18 cellular contexts compared by ENCODE assay signal in genomic region chr12:125005652-125006051, GRCh38. TPM values are rescaled to one million over a fixed set of nuclear protein-coding genes. Genes with fewer than 3 reads are reported as not detected.
DNase-seq lines count a peak whose midpoint lies in the region; ATAC-seq and TF ChIP-seq lines count a peak whose summit lies in the region.
"Had no signal": no experiment of that assay in that cellular context is flagged by ENCODE, and none has a peak within 500 bp of the region (broad histone marks: within the 10 kb centered on the region; RNA-seq: fewer than 3 reads in every experiment).

No MANE protein-coding gene starts in this region.

- H3K27me3 ChIP-seq in GM23338 (ENCODE audit: insufficient read depth) = no peaks in the 10 kb centered on the region
- no peaks in the 10 kb centered on the region for H3K27me3 ChIP-seq in parathyroid adenoma (ENCODE audit: control insufficient read depth, insufficient read depth, low read length)
- H3K27me3 ChIP-seq: BE2C had no signal

- H3K4me1 Mint-ChIP-seq in GM23338 = peaks cover 7% of the 10 kb centered on the region; the same call in 1 of the 3 replicates

- H3K27me3 Mint-ChIP-seq in GM23338 (ENCODE audit: insufficient read depth, low read depth, poor library complexity) = peaks cover 16% of the 10 kb centered on the region
- H3K27me3 Mint-ChIP-seq: CD4-positive, CD25-positive, alpha-beta regulatory T cell; CD8-positive, alpha-beta memory T cell had no signal

- no peaks in the 10 kb centered on the region for H3K4me1 ChIP-seq in GM23338 (ENCODE audit: insufficient read depth)
- peaks cover 7% of the 10 kb centered on the region for H3K4me1 ChIP-seq in parathyroid adenoma
- H3K4me1 ChIP-seq: BE2C, Caco-2, HAP-1 had no signal

- ATAC-seq in GM23338 (no peak), GM21528 (IDR thresholded peaks at IDR 0.05; ENCODE audit: low FRiP score, unreplicated experiment) (no peak), HG02981 (IDR thresholded peaks at IDR 0.05; ENCODE audit: unreplicated experiment) (no peak)

- H3K9me2 ChIP-seq in GM23338 (ENCODE audit: insufficient read depth) = no peaks in the 10 kb centered on the region

- H3K9me3 ChIP-seq in parathyroid adenoma (ENCODE audit: control insufficient read depth, low read length) = no peaks in the 10 kb centered on the region
- H3K9me3 ChIP-seq: BE2C, Caco-2, HAP-1 had no signal

- H3K4me2 ChIP-seq in GM23338 (no peak overlapping the region), parathyroid adenoma (ENCODE audit: low read length) (no peak overlapping the region)
- H3K4me2 ChIP-seq: KMS-11 had no signal

- no peaks in the 10 kb centered on the region; the same call in 2 of the 3 replicates for H3K36me3 Mint-ChIP-seq in GM23338 (ENCODE audit: low read depth)

- no peaks in the 10 kb centered on the region for H3K9me3 Mint-ChIP-seq in GM23338
- H3K9me3 Mint-ChIP-seq: CD4-positive, CD25-positive, alpha-beta regulatory T cell; CD8-positive, alpha-beta memory T cell had no signal

- no peak overlapping the region for H3K4me3 Mint-ChIP-seq in GM23338
- H3K4me3 Mint-ChIP-seq: CD4-positive, CD25-positive, alpha-beta regulatory T cell; CD8-positive, alpha-beta memory T cell had no signal

- no peak overlapping the region for H3K9ac ChIP-seq in parathyroid adenoma
- H3K9ac ChIP-seq: KMS-11 had no signal

- H3K27ac ChIP-seq in GM23338 (ENCODE audit: low read depth) (peak overlapping the region; percentile 32; the same call in 1 of the 2 replicates), RWPE1 (0 out of 2 replicates have a peak overlapping the region, but pooled peaks have one; percentile 21), parathyroid adenoma (peak overlapping the region; percentile 11)
- H3K27ac ChIP-seq: KMS-11 had no signal

- no peaks in the 10 kb centered on the region for H3K36me3 ChIP-seq in GM23338 (ENCODE audit: insufficient read depth)
- H3K36me3 ChIP-seq in parathyroid adenoma (ENCODE audit: control insufficient read depth, insufficient read depth, low read length) = no peaks in the 10 kb centered on the region

- POLR2A ChIA-PET in RWPE1 (lab: Yijun Ruan, JAX; ENCODE audit: low non-redundant PET) = no interaction called here

- H3K27ac Mint-ChIP-seq in GM23338 = no peak overlapping the region

- CTCF ChIA-PET in RWPE1 (lab: Yijun Ruan, JAX) = interaction anchor here (0.6 kb wide), 1 partner anchor 35 kb away, joined by 4 read pairs; no protein-coding TSS in a partner anchor

- H3K79me2 ChIP-seq in GM23338 (replicated peaks; ENCODE audit: insufficient read depth) = peaks cover 86% of the 10 kb centered on the region
- peaks cover 12% of the 10 kb centered on the region for H3K79me2 ChIP-seq in parathyroid adenoma

- peaks cover 15% of the 10 kb centered on the region for H4K20me1 ChIP-seq in GM23338 (replicated peaks; ENCODE audit: insufficient read depth)

- no peaks in the 10 kb centered on the region for H3F3A ChIP-seq in GM23338 (replicated peaks; ENCODE audit: low read depth)

- DNase-seq in GM23338 (ENCODE audit: low spot score) = no peak
- DNase-seq in RWPE1 (ENCODE audit: low spot score) = no peak
- peak; percentile 65 for DNase-seq in left kidney (ENCODE audit: low read depth, low spot score)
- no peak for DNase-seq in COR-L47 (lab: John Stamatoyannopoulos, UW)
- DNase-seq in H4 (ENCODE audit: low spot score) = no peak
- DNase-seq: ACHN; BE2C; C1 segment of cervical spinal cord; Caco-2; CD4-positive, CD25-positive, alpha-beta regulatory T cell; CD8-positive, alpha-beta memory T cell; GF-D8; GOT3 had no signal

- TF ChIP-seq CTCF in GM23338 (conservative IDR thresholded peaks at IDR 0.05; ENCODE audit: low read depth in 2 of 2) (no peak), RWPE1 (conservative IDR thresholded peaks at IDR 0.05; ENCODE audit: low read depth) (no peak), parathyroid adenoma (IDR thresholded peaks at IDR 0.05) (no peak)

- H3K4me3 ChIP-seq in GM23338 (no peak overlapping the region), parathyroid adenoma (ENCODE audit: low read depth, low read length) (no peak overlapping the region)
- H3K4me3 ChIP-seq: HAP-1 had no signal

- H2AFZ ChIP-seq in GM23338 (no peak overlapping the region), parathyroid adenoma (peak overlapping the region; percentile 5)

TF ChIP-seq in GM23338, 12 proteins besides CTCF, POLR2A, EP300 and RAD21 (continues in another document):
- TF ChIP-seq REST (IDR thresholded peaks at IDR 0.05; ENCODE audit: unreplicated experiment) (no peak), EZH2 (IDR thresholded peaks at IDR 0.05; ENCODE audit: low read depth, unreplicated experiment) (no peak), JUNB (IDR thresholded peaks at IDR 0.05; ENCODE audit: unreplicated experiment) (no peak), STAT1 (IDR thresholded peaks at IDR 0.05; ENCODE audit: unreplicated experiment) (no peak), NANOG (IDR thresholded peaks at IDR 0.05; ENCODE audit: borderline replicate concordance) (no peak), ETS1 (IDR thresholded peaks at IDR 0.05) (no peak), CREB1 (CRISPR knock-in tag; IDR thresholded peaks at IDR 0.05; ENCODE audit: low read depth) (no peak), EZH2phosphoT487 (IDR thresholded peaks at IDR 0.05; ENCODE audit: unreplicated experiment) (no peak), ZNF114 (CRISPR knock-in tag; IDR thresholded peaks at IDR 0.05) (no peak)

RNA-seq across cellular contexts. Expression of gene BRI3BP, which starts 12.2 kb away (rescaled TPM):
- 10.7 and 12.6 TPM in 2 replicates for total RNA-seq in GM23338 (2014; rRNA removed; shearing (Covaris generic))
- polyA plus RNA-seq in GM23338 (2016; fragmentation: Nextera tagmentation; extraction: Ambion mirVana) = 5.8 and 7.5 TPM in 2 replicates
- total RNA-seq in H4 (2014; rRNA removed; shearing (Covaris generic)) = 7.7 and 8.8 TPM in 2 replicates

RNA-seq across cellular contexts. Expression of gene DHX37, which starts 16.7 kb away (rescaled TPM):
- total RNA-seq in GM23338 (2014; rRNA removed; shearing (Covaris generic)) = 52.9 and 61.5 TPM in 2 replicates
- 16.0 and 17.4 TPM in 2 replicates for polyA plus RNA-seq in GM23338 (2016; fragmentation: Nextera tagmentation; extraction: Ambion mirVana)
- 9.8 and 14.3 TPM in 2 replicates for total RNA-seq in H4 (2014; rRNA removed; shearing (Covaris generic))

RNA-seq across cellular contexts. Expression of gene AACS, which starts 59.6 kb away (rescaled TPM):
- total RNA-seq in GM23338 (2014; rRNA removed; shearing (Covaris generic)) = 64.4 and 64.5 TPM in 2 replicates
- polyA plus RNA-seq in GM23338 (2016; fragmentation: Nextera tagmentation; extraction: Ambion mirVana) = 31.1 and 33.0 TPM in 2 replicates
- 21.4 and 26.6 TPM in 2 replicates for total RNA-seq in H4 (2014; rRNA removed; shearing (Covaris generic))
